Comparison of ENCODE assay signal across 21 cellular contexts in genomic region chr16:57127836-57128235, GRCh38. TPM values are rescaled to one million over a fixed set of nuclear protein-coding genes. Genes with fewer than 3 reads are reported as not detected.
DNase-seq lines count a peak whose midpoint lies in the region; ATAC-seq and TF ChIP-seq lines count a peak whose summit lies in the region.
"Had no signal": no experiment of that assay in that cellular context is flagged by ENCODE, and none has a peak within 500 bp of the region (broad histone marks: within the 10 kb centered on the region; RNA-seq: fewer than 3 reads in every experiment).

No MANE protein-coding gene starts in this region.

- H2BK12ac ChIP-seq in neuronal stem cell (ENCODE audit: low read length), result no peak overlapping the region

- H3K9me3 Mint-ChIP-seq in activated CD4-positive, alpha-beta T cell treated with anti-CD3 and anti-CD28 coated beads for 36 hours (ENCODE audit: low read depth), result no peaks in the 10 kb centered on the region
- no peaks in the 10 kb centered on the region for H3K9me3 Mint-ChIP-seq in activated naive CD8-positive, alpha-beta T cell (ENCODE audit: low read depth)
- H3K9me3 Mint-ChIP-seq: naive B cell had no signal

- H3K27ac Mint-ChIP-seq in activated CD4-positive, alpha-beta T cell treated with anti-CD3 and anti-CD28 coated beads for 36 hours, result peak overlapping the region; percentile 40
- H3K27ac Mint-ChIP-seq in activated naive CD8-positive, alpha-beta T cell, result peak overlapping the region; percentile 87

- H3K4me1 Mint-ChIP-seq in activated CD4-positive, alpha-beta T cell treated with anti-CD3 and anti-CD28 coated beads for 36 hours, result peaks cover 78% of the 10 kb centered on the region
- peaks cover 90% of the 10 kb centered on the region for H3K4me1 Mint-ChIP-seq in activated naive CD8-positive, alpha-beta T cell (ENCODE audit: low read depth)

- H3K18ac ChIP-seq in neuronal stem cell (ENCODE audit: low read length), result no peak overlapping the region

- H3K27ac ChIP-seq in neuronal stem cell (replicated peaks; ENCODE audit: low read length), result no peak overlapping the region
- H3K27ac ChIP-seq: lower lobe of right lung, Peyer's patch, thoracic aorta had no signal

- H3K4me3 ChIP-seq in neuronal stem cell (ENCODE audit: low read length in 2 of 2) (no peak overlapping the region), mucosa of descending colon (no peak overlapping the region)
- H3K4me3 ChIP-seq: heart right ventricle, lower lobe of right lung, Peyer's patch, thoracic aorta had no signal

- no peak for ATAC-seq in activated CD4-positive, alpha-beta T cell treated with anti-CD3 and anti-CD28 coated beads for 36 hours
- ATAC-seq in GM21447 (IDR thresholded peaks at IDR 0.05; ENCODE audit: unreplicated experiment), result peak; percentile 5
- ATAC-seq in HG02981 (IDR thresholded peaks at IDR 0.05; ENCODE audit: unreplicated experiment), result no peak
- no peak for ATAC-seq in mucosa of descending colon
- ATAC-seq: heart right ventricle, lower lobe of right lung had no signal

- H3K36me3 ChIP-seq in neuronal stem cell (replicated peaks in 1 of 2; ENCODE audit: control insufficient read depth in 2 of 2, insufficient read depth in 2 of 2, low read length in 2 of 2), result peaks cover 0 to 54% of the 10 kb centered on the region in 2 donors
- H3K36me3 ChIP-seq in mucosa of descending colon (ENCODE audit: low read depth), result no peaks in the 10 kb centered on the region
- H3K36me3 ChIP-seq: BE2C had no signal

- H3K9ac ChIP-seq in neuronal stem cell (ENCODE audit: low read depth, low read length, poor library complexity), result no peak overlapping the region
- H3K9ac ChIP-seq: SK-N-SH had no signal

- H4K91ac ChIP-seq in neuronal stem cell (ENCODE audit: low read depth, low read length, poor library complexity), result no peak overlapping the region

- no peaks in the 10 kb centered on the region for H3K36me3 Mint-ChIP-seq in activated CD4-positive, alpha-beta T cell treated with anti-CD3 and anti-CD28 coated beads for 36 hours (ENCODE audit: low read depth)
- no peaks in the 10 kb centered on the region for H3K36me3 Mint-ChIP-seq in activated naive CD8-positive, alpha-beta T cell
- H3K36me3 Mint-ChIP-seq: naive B cell had no signal

- H3K27me3 Mint-ChIP-seq in activated CD4-positive, alpha-beta T cell treated with anti-CD3 and anti-CD28 coated beads for 36 hours, result no peaks in the 10 kb centered on the region
- H3K27me3 Mint-ChIP-seq in activated naive CD8-positive, alpha-beta T cell, result no peaks in the 10 kb centered on the region
- H3K27me3 Mint-ChIP-seq: naive B cell had no signal

- H4K8ac ChIP-seq in neuronal stem cell (ENCODE audit: low read depth, low read length), result no peak overlapping the region

- H2BK15ac ChIP-seq in neuronal stem cell (ENCODE audit: low read length), result peak overlapping the region; percentile 11

- peaks cover 0 to 2% of the 10 kb centered on the region in 2 donors for H3K9me3 ChIP-seq in neuronal stem cell (replicated peaks in 1 of 2; ENCODE audit: control insufficient read depth in 2 of 2, insufficient read depth in 1 of 2, low read depth in 1 of 2, low read length in 2 of 2)
- H3K9me3 ChIP-seq in mucosa of descending colon, result no peaks in the 10 kb centered on the region
- H3K9me3 ChIP-seq: BE2C, heart right ventricle, lower lobe of right lung, Peyer's patch, SK-N-SH, thoracic aorta had no signal

- no peak overlapping the region for H3K14ac ChIP-seq in neuronal stem cell (ENCODE audit: low read length)

- CTCF ChIA-PET in activated CD4-positive, alpha-beta T cell treated with anti-CD3 and anti-CD28 coated beads for 36 hours (lab: Charles Lee), result interaction anchor here (0.9 to 2.5 kb wide), 4 partner anchors 34 to 289 kb away, joined by 3 to 8 read pairs (median 4); no protein-coding TSS in a partner anchor

- H3K4me1 ChIP-seq in neuronal stem cell (ENCODE audit: control insufficient read depth in 2 of 2, insufficient read depth in 1 of 2, low read depth in 1 of 2, low read length in 2 of 2) (peaks cover 18 to 34% of the 10 kb centered on the region in 2 donors), mucosa of descending colon (ENCODE audit: low read depth) (peaks cover 22% of the 10 kb centered on the region)
- H3K4me1 ChIP-seq: BE2C had no signal

- no peak overlapping the region for H3K4me3 Mint-ChIP-seq in activated CD4-positive, alpha-beta T cell treated with anti-CD3 and anti-CD28 coated beads for 36 hours
- peak overlapping the region; percentile 25 for H3K4me3 Mint-ChIP-seq in activated naive CD8-positive, alpha-beta T cell
- H3K4me3 Mint-ChIP-seq: naive B cell had no signal

- peak overlapping the region; percentile 36 for H2AK5ac ChIP-seq in neuronal stem cell (ENCODE audit: low read depth, low read length)

- no peak overlapping the region for H3K23ac ChIP-seq in neuronal stem cell (ENCODE audit: low read depth, low read length, poor library complexity)

- WGBS in neuronal stem cell (ENCODE audit: extremely low coverage in 2 of 2, insufficient read length in 2 of 2, insufficient replicate concordance in 1 of 2), 2 donors, result no CpG with 5 or more reads among the region's 7 CpGs

- no peak for DNase-seq in activated CD4-positive, alpha-beta T cell treated with anti-CD3 and anti-CD28 coated beads for 36 hours
- no peak for DNase-seq in activated CD4-positive, alpha-beta T cell treated with anti-CD3 and anti-CD28 coated beads for 4 hours
- DNase-seq in neuronal stem cell (ENCODE audit: low spot score) (no peak), mucosa of descending colon (no peak), NCI-H1417 treated with DMSO at 0.1 percent for 48 hours (lab: John Stamatoyannopoulos, UW) (no peak)
- DNase-seq: activated CD4-positive, alpha-beta T cell treated with anti-CD3 and anti-CD28 coated beads, Interleukin-2, amount 50 U/mL, for 4 hours; BE2C; DMS153; GF-D8; heart right ventricle; lower lobe of right lung; naive B cell; NCI-H1105 treated with DMSO at 0.1 percent for 48 hours; Peyer's patch; SK-N-SH; small intestine; stimulated activated CD4-positive, alpha-beta T cell treated with anti-CD3 and anti-CD28 coated beads, Interleukin-4, amount 100 ng/mL, for 24 hours had no signal

- intact Hi-C loops in activated CD4-positive, alpha-beta T cell treated with anti-CD3 and anti-CD28 coated beads for 36 hours (cut with DNase I, micrococcal nuclease), result no loop called here
- intact Hi-C loops in mucosa of descending colon (cut with DNase I, micrococcal nuclease), result no loop called here

- H3K79me1 ChIP-seq in neuronal stem cell (ENCODE audit: low read depth, low read length), result peaks cover 2% of the 10 kb centered on the region

- TF ChIP-seq CTCF in mucosa of descending colon (IDR thresholded peaks at IDR 0.05), result no peak

- POLR2A ChIA-PET in activated CD4-positive, alpha-beta T cell treated with anti-CD3 and anti-CD28 coated beads for 36 hours (lab: Charles Lee), result interaction anchor here (0.6 kb wide), 1 partner anchor 16 kb away, joined by 4 read pairs; no protein-coding TSS in a partner anchor

- no peak overlapping the region for H2AFZ ChIP-seq in neuronal stem cell (ENCODE audit: low read length)

- no peak overlapping the region for H2BK5ac ChIP-seq in neuronal stem cell (ENCODE audit: low read length)

- no peak overlapping the region for H3K4me2 ChIP-seq in neuronal stem cell (ENCODE audit: insufficient read depth, low read length, poor library complexity, severe bottlenecking)
- H3K4me2 ChIP-seq: SK-N-SH had no signal

- no peak overlapping the region for H2BK120ac ChIP-seq in neuronal stem cell (ENCODE audit: low read depth, low read length)

- no peaks in the 10 kb centered on the region for H3K27me3 ChIP-seq in neuronal stem cell (ENCODE audit: control insufficient read depth in 3 of 3, insufficient read depth in 3 of 3, low read depth in 1 of 3, low read length in 3 of 3)
- H3K27me3 ChIP-seq: BE2C, heart right ventricle, Peyer's patch had no signal

- no peak overlapping the region for H3K4ac ChIP-seq in neuronal stem cell (ENCODE audit: low read length)

RNA-seq across cellular contexts. Expression of gene CPNE2, which starts 35.5 kb away (rescaled TPM):
- 1 to 10 TPM; 4.9 to 7.3 TPM for total RNA-seq in activated CD4-positive, alpha-beta T cell treated with anti-CD3 and anti-CD28 coated beads for 36 hours
- 60.5 TPM for polyA plus RNA-seq in neuronal stem cell (2013, experiment 1 of 2)
- 61.7 TPM for polyA plus RNA-seq in neuronal stem cell (2013, experiment 2 of 2)
- 10 to 100 TPM; 48.7 to 77.0 (median 52.5) TPM for total RNA-seq in mucosa of descending colon

RNA-seq across cellular contexts. Expression of gene PSME3IP1, which starts 58.0 kb away (rescaled TPM):
- total RNA-seq in activated CD4-positive, alpha-beta T cell treated with anti-CD3 and anti-CD28 coated beads for 36 hours, result 100 to 1,000 TPM; 111 to 156 TPM
- 113 TPM for polyA plus RNA-seq in neuronal stem cell (2013, experiment 1 of 2)
- polyA plus RNA-seq in neuronal stem cell (2013, experiment 2 of 2), result 110 TPM
- total RNA-seq in mucosa of descending colon, result 100 to 1,000 TPM in 2 of 3 donors, 10 to 100 TPM in 1; 97.9 to 138 (median 114) TPM

RNA-seq across cellular contexts. Expression of gene RSPRY1, which starts 58.3 kb away (rescaled TPM):
- total RNA-seq in activated CD4-positive, alpha-beta T cell treated with anti-CD3 and anti-CD28 coated beads for 36 hours, result 10 to 100 TPM; 24.6 to 30.2 TPM
- polyA plus RNA-seq in neuronal stem cell (2013, experiment 1 of 2), result 50.6 TPM
- polyA plus RNA-seq in neuronal stem cell (2013, experiment 2 of 2), result 55.6 TPM
- 10 to 100 TPM; 40.6 to 44.1 (median 42.0) TPM for total RNA-seq in mucosa of descending colon

Comparison
In these comparisons a context has a peak if more than half of its experiments do, and no peak if none do; other contexts are left out.
1. RNA of gene CPNE2, which starts 35.5 kb away (total RNA-seq): 48.7 to 77.0 TPM in mucosa of descending colon; 4.9 to 7.3 TPM in activated CD4-positive, alpha-beta T cell treated with anti-CD3 and anti-CD28 coated beads for 36 hours; every median in the first group is over 4 times any median in the second.